Comparison of ENCODE assay signal across 16 cellular contexts in genomic region chrX:100864967-100865366, GRCh38. TPM values are rescaled to one million over a fixed set of nuclear protein-coding genes. Genes with fewer than 3 reads are reported as not detected.
DNase-seq lines count a peak whose midpoint lies in the region; ATAC-seq and TF ChIP-seq lines count a peak whose summit lies in the region.
"Had no signal": no experiment of that assay in that cellular context is flagged by ENCODE, and none has a peak within 500 bp of the region (broad histone marks: within the 10 kb centered on the region; RNA-seq: fewer than 3 reads in every experiment).

No MANE protein-coding gene starts in this region.

- no peak for TF ChIP-seq CTCF in foreskin keratinocyte (conservative IDR thresholded peaks at IDR 0.05)

- DNase-seq in GM04504 (ENCODE audit: low read depth) (peak; percentile 3), foreskin keratinocyte (peak in 1 of 2 donors; percentile 32), skeletal muscle cell (ENCODE audit: low read depth) (peak; percentile 13), trophoblast cell (no peak), NCI-H2081 (lab: John Stamatoyannopoulos, UW) (no peak)
- DNase-seq: activated CD4-positive, CD25-positive, alpha-beta regulatory T cell treated with anti-CD3 and anti-CD28 coated beads, Interleukin-2, amount 50 U/mL, for 72 hours; activated T-cell treated with anti-CD3 and anti-CD28 coated beads, Interleukin-2, amount 50 U/mL, for 48 hours; esophagus squamous epithelium; NCI-H1417; NCI-H748 treated with DMSO at 0.1 percent for 48 hours; SIG-M5; stimulated activated CD4-positive, alpha-beta T cell treated with anti-CD3 and anti-CD28 coated beads, Interleukin-4, amount 100 ng/mL, for 1 hour; stimulated activated naive CD4-positive, alpha-beta T cell had no signal

- H3K18ac ChIP-seq in trophoblast cell (ENCODE audit: low read length), result no peak overlapping the region

- no peak overlapping the region for H2BK5ac ChIP-seq in trophoblast cell (ENCODE audit: low read depth, low read length, poor library complexity)

- H3K79me1 ChIP-seq in trophoblast cell (ENCODE audit: low read length), result no peaks in the 10 kb centered on the region

- no peak overlapping the region for H3K14ac ChIP-seq in trophoblast cell (ENCODE audit: low read length)

- WGBS in trophoblast cell (ENCODE audit: extremely low coverage, insufficient coverage, insufficient read length), result no CpG with 5 or more reads among the region's 1 CpG

- no peak overlapping the region for H4K91ac ChIP-seq in trophoblast cell (ENCODE audit: low read depth, low read length)

- H2AK5ac ChIP-seq in trophoblast cell (ENCODE audit: low read length), result no peak overlapping the region

- H3K27me3 ChIP-seq in foreskin keratinocyte, result no peaks in the 10 kb centered on the region
- no peaks in the 10 kb centered on the region for H3K27me3 ChIP-seq in trophoblast cell (ENCODE audit: insufficient read depth, low read length)

- H2BK12ac ChIP-seq in trophoblast cell (ENCODE audit: low read length), result no peak overlapping the region

- H3K36me3 ChIP-seq in trophoblast cell (ENCODE audit: control insufficient read depth in 1 of 2, insufficient read depth in 2 of 2, low read length in 2 of 2), result no peaks in the 10 kb centered on the region
- H3K36me3 ChIP-seq: esophagus squamous epithelium had no signal

- H3K9me3 ChIP-seq in trophoblast cell (ENCODE audit: insufficient read depth, low read depth, low read length), result no peaks in the 10 kb centered on the region
- H3K9me3 ChIP-seq: esophagus squamous epithelium had no signal

- no peak overlapping the region for H3K4me3 ChIP-seq in skeletal muscle cell (ENCODE audit: low read depth, low read length)
- no peak overlapping the region for H3K4me3 ChIP-seq in trophoblast cell (ENCODE audit: low read depth, low read length)
- H3K4me3 ChIP-seq: esophagus squamous epithelium had no signal

- H4K12ac ChIP-seq in trophoblast cell (ENCODE audit: low read depth, low read length), result no peak overlapping the region

- peak; percentile 43 for ATAC-seq in foreskin keratinocyte
- ATAC-seq in HG03354 (IDR thresholded peaks at IDR 0.05; ENCODE audit: poor library complexity, severe bottlenecking, unreplicated experiment), result no peak
- ATAC-seq in GM18867 (IDR thresholded peaks at IDR 0.05; ENCODE audit: unreplicated experiment), result no peak

- H3K4ac ChIP-seq in trophoblast cell (ENCODE audit: low read depth, low read length), result no peak overlapping the region

- no peak overlapping the region for H2BK120ac ChIP-seq in trophoblast cell (ENCODE audit: insufficient read depth, low read length, poor library complexity)

- no peak overlapping the region for H4K8ac ChIP-seq in trophoblast cell (ENCODE audit: low read depth, low read length)

- no peaks in the 10 kb centered on the region for H3K79me2 ChIP-seq in trophoblast cell (ENCODE audit: control insufficient read depth, insufficient read depth, low read length, poor library complexity)

- no peak overlapping the region for H2AFZ ChIP-seq in trophoblast cell (ENCODE audit: insufficient read depth, low read length, poor library complexity)

- no peak overlapping the region for H3K9ac ChIP-seq in trophoblast cell (ENCODE audit: low read length)

- no peak overlapping the region for H3K4me2 ChIP-seq in trophoblast cell (ENCODE audit: low read length)

- peak overlapping the region; percentile 45 for H3K27ac ChIP-seq in angular gyrus (ENCODE audit: low read depth, low read length)
- no peak overlapping the region for H3K27ac ChIP-seq in foreskin keratinocyte
- H3K27ac ChIP-seq in trophoblast cell (ENCODE audit: low read depth, low read length), result no peak overlapping the region

- H3K23ac ChIP-seq in trophoblast cell (ENCODE audit: low read length), result no peak overlapping the region

- no peaks in the 10 kb centered on the region for H3K4me1 ChIP-seq in foreskin keratinocyte
- H3K4me1 ChIP-seq in trophoblast cell (ENCODE audit: control insufficient read depth in 1 of 2, insufficient read depth in 2 of 2, low read length in 2 of 2), result no peaks in the 10 kb centered on the region

RNA-seq across cellular contexts. Expression of gene NOX1, which starts 9.2 kb away (rescaled TPM):
- total RNA-seq in foreskin keratinocyte, result not detected in 2 replicates
- not detected in 2 replicates for polyA plus RNA-seq in foreskin keratinocyte
- 0.08 TPM in 1 of 2 replicates, not detected in the other for polyA plus RNA-seq in trophoblast cell (2013)
- total RNA-seq: esophagus squamous epithelium had no signal

RNA-seq across cellular contexts. Expression of gene CSTF2, which starts 44.8 kb away (rescaled TPM):
- total RNA-seq in foreskin keratinocyte, result 31.0 and 34.1 TPM in 2 replicates
- 19.8 and 21.7 TPM in 2 replicates for polyA plus RNA-seq in foreskin keratinocyte
- polyA plus RNA-seq in trophoblast cell (2013), result 11.8 and 12.4 TPM in 2 replicates

Comparison
In these comparisons a context has a peak if more than half of its experiments do, and no peak if none do; other contexts are left out.
1. DNase-seq: peak in GM04504 (single experiment) and skeletal muscle cell (single experiment); none in trophoblast cell (0 of 2) and NCI-H2081 (0 of 2).